In the genomic region with DNA sequence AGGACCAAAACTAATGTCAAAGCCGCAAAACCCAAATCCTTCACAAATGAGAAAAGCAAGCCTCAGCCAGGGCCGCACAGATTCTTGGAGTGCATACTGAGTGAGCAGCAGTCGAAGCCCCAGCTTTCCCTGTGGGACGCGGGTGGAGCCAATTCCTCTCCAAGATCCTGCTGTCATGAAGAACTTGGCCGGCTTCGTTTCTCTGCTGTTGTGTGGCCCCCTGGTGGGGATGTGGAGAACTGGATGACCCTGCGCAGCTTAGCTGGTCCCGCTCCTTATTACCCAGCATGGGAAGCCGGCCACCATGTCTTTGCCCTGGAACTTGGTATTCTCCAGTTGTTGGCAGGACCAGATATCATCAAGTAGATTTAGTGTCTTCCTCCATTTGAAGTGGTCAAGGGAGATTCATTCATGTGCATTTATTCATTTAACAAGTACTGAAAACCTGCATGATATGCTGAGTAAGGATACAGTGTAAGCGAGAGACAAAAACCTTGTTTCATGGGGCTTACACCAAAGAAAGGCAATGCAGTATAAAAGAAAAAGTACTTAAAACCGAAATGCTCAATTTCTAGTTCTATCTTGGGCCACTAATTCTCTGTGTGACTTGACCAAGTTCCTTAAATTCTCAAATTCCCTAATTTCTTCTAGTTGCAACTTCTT, we compare ENCODE assay signal across 8 cellular contexts. TPM values are rescaled to one million over a fixed set of nuclear protein-coding genes. Genes with fewer than 3 reads are reported as not detected.
A peak's percentile ranks its signal among the peaks of the same experiment; 100 is the strongest.
DNase-seq lines count a peak whose midpoint lies in the region; ATAC-seq and TF ChIP-seq lines count a peak whose summit lies in the region.

No MANE protein-coding gene starts in this region.

- peak overlapping the region; percentile 39 for H3K9ac ChIP-seq in skeletal muscle satellite cell (ENCODE audit: low read depth, low read length)

- no peak for ATAC-seq in HG02884 (IDR thresholded peaks at IDR 0.05; ENCODE audit: unreplicated experiment)

- peaks cover 55% of the 10 kb centered on the region for H3K36me3 ChIP-seq in skeletal muscle satellite cell (ENCODE audit: insufficient read depth, low read length)

- H3K27me3 ChIP-seq in skeletal muscle satellite cell (ENCODE audit: control insufficient read depth, insufficient read depth, low read length): no peaks in the 10 kb centered on the region

- H3K9me3 ChIP-seq in skeletal muscle satellite cell (replicated peaks; ENCODE audit: low read length): no peaks in the 10 kb centered on the region

- H3K4me1 ChIP-seq in skeletal muscle satellite cell (ENCODE audit: control insufficient read depth, insufficient read depth, low read length): peaks cover 46% of the 10 kb centered on the region

- H3K4me3 ChIP-seq in HFF-Myc (replicated peaks; ENCODE audit: low read depth, low read length): no peak overlapping the region
- no peak overlapping the region for H3K4me3 ChIP-seq in skeletal muscle satellite cell (ENCODE audit: low read length)

- H3K4me2 ChIP-seq in skeletal muscle satellite cell (ENCODE audit: low read length): no peak overlapping the region

- DNase-seq in ELF-1 (ENCODE audit: low read depth, low spot score) (peak; percentile 93), HFF-Myc (ENCODE audit: extremely low read depth, low read depth) (peak; percentile 74), NCI-H187 (lab: John Stamatoyannopoulos, UW) (peak; percentile 62 to 74), T1000 (lab: John Stamatoyannopoulos, UW) (peak; percentile 69), astrocyte of the hippocampus (ENCODE audit: low read depth, low spot score) (peak; percentile 95), hypothalamus (lab: John Stamatoyannopoulos, UW) (peak; percentile 23 to 90 (median 69))

- peak; percentile 94 for TF ChIP-seq CTCF in HFF-Myc (IDR thresholded peaks at IDR 0.05; ENCODE audit: low read depth, low read length, missing control alignments)

RNA-seq across cellular contexts. Expression of a gene that starts 56.8 kb away (rescaled TPM):
- 1.1 TPM in 1 of 2 replicates, not detected in the other for total RNA-seq in skeletal muscle satellite cell (2012; rRNA removed)
